In genomic region chr18:71036783-71037182, GRCh38 we compare ENCODE assay signal across 1 cellular context.
TF ChIP-seq lines count a peak whose summit lies in the region.

No MANE protein-coding gene starts in this region.

TF ChIP-seq in IMR-90, 13 proteins besides CTCF, POLR2A, EP300 and RAD21 (continued from another document):
- TF ChIP-seq MAFK (IDR thresholded peaks at IDR 0.05; ENCODE audit: low read depth, low read length) (no peak), CHD1 (IDR thresholded peaks at IDR 0.05; ENCODE audit: low read depth, low read length) (no peak), USF2 (IDR thresholded peaks at IDR 0.05; ENCODE audit: low read depth, low read length) (no peak), RFX5 (IDR thresholded peaks at IDR 0.05; ENCODE audit: low read depth, low read length) (no peak), MXI1 (IDR thresholded peaks at IDR 0.05; ENCODE audit: borderline replicate concordance, low read depth, low read length) (no peak)
- TF ChIP-seq, protein P1, sequence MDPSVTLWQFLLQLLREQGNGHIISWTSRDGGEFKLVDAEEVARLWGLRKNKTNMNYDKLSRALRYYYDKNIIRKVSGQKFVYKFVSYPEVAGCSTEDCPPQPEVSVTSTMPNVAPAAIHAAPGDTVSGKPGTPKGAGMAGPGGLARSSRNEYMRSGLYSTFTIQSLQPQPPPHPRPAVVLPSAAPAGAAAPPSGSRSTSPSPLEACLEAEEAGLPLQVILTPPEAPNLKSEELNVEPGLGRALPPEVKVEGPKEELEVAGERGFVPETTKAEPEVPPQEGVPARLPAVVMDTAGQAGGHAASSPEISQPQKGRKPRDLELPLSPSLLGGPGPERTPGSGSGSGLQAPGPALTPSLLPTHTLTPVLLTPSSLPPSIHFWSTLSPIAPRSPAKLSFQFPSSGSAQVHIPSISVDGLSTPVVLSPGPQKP (IDR thresholded peaks at IDR 0.05; ENCODE audit: borderline replicate concordance, low read depth, low read length): no peak
